In the genomic region with DNA sequence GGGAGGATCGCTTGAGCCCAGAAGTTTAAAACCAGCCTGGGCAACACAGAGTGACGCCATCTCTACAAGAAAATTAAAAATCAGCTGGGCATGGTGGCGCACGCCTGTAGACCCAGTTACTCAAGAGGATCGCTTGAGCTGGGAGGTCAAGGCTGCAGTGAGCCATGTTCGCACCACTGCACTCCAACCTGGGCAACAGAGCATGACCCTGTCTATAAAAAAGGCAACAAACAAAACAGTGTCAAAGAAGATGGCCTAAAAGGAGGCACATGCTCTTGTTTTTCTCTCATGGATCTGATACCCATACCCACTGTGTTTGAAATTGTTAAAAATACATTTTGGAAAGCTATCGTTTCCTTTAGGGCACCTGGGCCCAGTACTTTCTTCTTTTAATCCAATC, we compare ENCODE assay signal across 11 cellular contexts.
A peak's percentile ranks its signal among the peaks of the same experiment; 100 is the strongest.
DNase-seq lines count a peak whose midpoint lies in the region; ATAC-seq, FAIRE-seq and TF ChIP-seq lines count a peak whose summit lies in the region.
"Had no signal": no experiment of that assay in that cellular context is flagged by ENCODE, and none has a peak within 500 bp of the region (broad histone marks: within the 10 kb centered on the region; RNA-seq: fewer than 3 reads in every experiment).

No MANE protein-coding gene starts in this region.

- in situ Hi-C loops in mammary epithelial cell (cut with MboI; ENCODE audit: low sequenced_read_pairs in 2 of 2), result no loop called here
- in situ Hi-C loops in GM12878 (cut with MboI), result no loop called here

- H3K27ac ChIP-seq in breast epithelium, result peak overlapping the region; percentile 76 to 84
- no peak overlapping the region for H3K27ac ChIP-seq in mammary epithelial cell (ENCODE audit: insufficient read depth, low read depth, low read length)
- H3K27ac ChIP-seq in GM12878 (ENCODE audit: control insufficient read depth, insufficient read depth), result peak overlapping the region; percentile 60
- H3K27ac ChIP-seq in uterus, result peak overlapping the region; percentile 83 to 95

- H3K36me3 Mint-ChIP-seq in nephron (ENCODE audit: low read depth), result peaks cover 61% of the 10 kb centered on the region

- H3K4me2 ChIP-seq in mammary epithelial cell (ENCODE audit: insufficient read depth, low read depth, low read length) (no peak overlapping the region), GM12878 (ENCODE audit: control insufficient read depth, insufficient read depth) (peak overlapping the region; percentile 72)

- H3K9me3 Mint-ChIP-seq in nephron, result no peaks in the 10 kb centered on the region

- H3K4me1 ChIP-seq in breast epithelium (peaks cover 0 to 6% of the 10 kb centered on the region in 2 donors), mammary epithelial cell (ENCODE audit: insufficient read depth, low read length) (peaks cover 8% of the 10 kb centered on the region), GM12878 (ENCODE audit: control insufficient read depth, insufficient read depth, low read length) (peaks cover 15% of the 10 kb centered on the region), uterus (peaks cover 0 to 9% of the 10 kb centered on the region in 2 donors)

- H3K4me1 Mint-ChIP-seq in nephron, result peaks cover 27% of the 10 kb centered on the region

- H3K9ac ChIP-seq in mammary epithelial cell (ENCODE audit: insufficient read depth, low read length), result no peak overlapping the region
- H3K9ac ChIP-seq in GM12878 (ENCODE audit: control insufficient read depth, insufficient read depth, low read length), result peak overlapping the region; percentile 0; the same call in 1 of the 2 replicates

- DNase-seq in breast epithelium (ENCODE audit: low spot score in 2 of 2), result no peak
- no peak for DNase-seq in mammary epithelial cell
- no peak for DNase-seq in GM12878 (ENCODE audit: low read depth, low spot score)
- DNase-seq in uterus, result no peak
- DNase-seq in OCI-M1 (lab: John Stamatoyannopoulos, UW), result no peak
- DNase-seq in activated CD8-positive, alpha-beta memory T cell treated with anti-CD3 and anti-CD28 coated beads, Interleukin-2, amount 50 U/mL, for 48 hours, result no peak
- DNase-seq in NCI-H187 treated with DMSO at 0.1 percent for 48 hours (lab: John Stamatoyannopoulos, UW), result no peak
- DNase-seq: activated CD4-positive, CD25-positive, alpha-beta regulatory T cell treated with anti-CD3 and anti-CD28 coated beads, Interleukin-2, amount 50 U/mL, for 72 hours; cortex of kidney; GOT3 had no signal

- 96% methylated on average over 7 of the region's 7 CpGs for WGBS in mammary epithelial cell (ENCODE audit: low coverage, missing lambda C conversion rate)
- WGBS in GM12878 (ENCODE audit: insufficient coverage, insufficient replicate concordance, low lambda C conversion rate, missing lambda C conversion rate), result 63% methylated on average over 7 of the region's 7 CpGs

- FAIRE-seq in GM12878 (lab: Jason Lieb, UNC), result no peak

- H2AFZ ChIP-seq in mammary epithelial cell (ENCODE audit: low read depth, low read length), result no peak overlapping the region
- no peak overlapping the region; the same call in 1 of the 2 replicates for H2AFZ ChIP-seq in GM12878 (ENCODE audit: control insufficient read depth, low read depth, low read length)

- H3K9me3 ChIP-seq in breast epithelium (no peaks in the 10 kb centered on the region), mammary epithelial cell (replicated peaks; ENCODE audit: insufficient read depth, low read length) (no peaks in the 10 kb centered on the region), GM12878 (replicated peaks; ENCODE audit: control insufficient read depth, insufficient read depth, low read length) (no peaks in the 10 kb centered on the region), uterus (no peaks in the 10 kb centered on the region)

- no peaks in the 10 kb centered on the region for H4K20me1 ChIP-seq in mammary epithelial cell (ENCODE audit: insufficient read depth, low read length)
- no peaks in the 10 kb centered on the region for H4K20me1 ChIP-seq in GM12878 (ENCODE audit: control insufficient read depth, insufficient read depth)

- RAD21 ChIA-PET in GM12878 (lab: Charles Lee; ENCODE audit: unreplicated experiment), result interaction anchor here (1.1 to 2.6 kb wide), 6 partner anchors 16 to 100 kb away, joined by 3 to 9 read pairs (median 4); no protein-coding TSS in a partner anchor

- no peak overlapping the region for H3K4me3 Mint-ChIP-seq in nephron

- TF ChIP-seq EP300 in GM12878 (IDR thresholded peaks at IDR 0.05; ENCODE audit: borderline replicate concordance in 1 of 2, control insufficient read depth in 1 of 2, low read depth in 2 of 2, low read length in 2 of 2), result no peak

- BruUV-seq in mammary epithelial cell (replicated peaks; lab: Mats Ljungman, UMichigan), result no TSS peak
- no TSS peak for BruUV-seq in GM12878 (replicated peaks; lab: Mats Ljungman, UMichigan)

- POLR2A ChIA-PET in GM12878 (lab: Charles Lee), result interaction anchor here (1.0 kb wide), 1 partner anchor 10 kb away, joined by 3 read pairs; no protein-coding TSS in a partner anchor

- CTCF ChIA-PET in mammary epithelial cell (lab: Charles Lee; ENCODE audit: low non-redundant PET) (no interaction called here), GM12878 (lab: Yijun Ruan, JAX) (interaction anchor here (0.7 to 5.1 kb wide), 4 partner anchors 13 to 218 kb away, joined by 3 to 30 read pairs (median 3); no protein-coding TSS in a partner anchor)

- H3K79me2 ChIP-seq in mammary epithelial cell (ENCODE audit: insufficient read depth, low read length) (peaks cover 4% of the 10 kb centered on the region), GM12878 (ENCODE audit: control insufficient read depth, insufficient read depth, low read length) (peaks cover 2% of the 10 kb centered on the region)

- H3K27me3 ChIP-seq in breast epithelium, result no peaks in the 10 kb centered on the region
- H3K27me3 ChIP-seq in mammary epithelial cell (ENCODE audit: insufficient read depth, low read length), result no peaks in the 10 kb centered on the region
- H3K27me3 ChIP-seq in GM12878 (replicated peaks in 1 of 2; ENCODE audit: control insufficient read depth in 2 of 2, insufficient read depth in 2 of 2, low read length in 1 of 2), result no peaks in the 10 kb centered on the region
- H3K27me3 ChIP-seq in uterus, result no peaks in the 10 kb centered on the region

- H3K4me3 ChIP-seq in breast epithelium (peak overlapping the region in 1 of 3 donors; percentile 10), mammary epithelial cell (replicated peaks in 1 of 3; ENCODE audit: insufficient read depth in 1 of 3, low read depth in 2 of 3, low read length in 3 of 3) (no peak overlapping the region), GM12878 (peak overlapping the region; percentile 52; the same call in 1 of the 2 replicates), uterus (peak overlapping the region in 1 of 2 donors; percentile 23)

- ATAC-seq in GM12878, result peak; percentile 39

- SMC1A ChIA-PET in GM12878 (lab: Charles Lee; ENCODE audit: uncharacterized antibody, unreplicated experiment), result interaction anchor here (1.1 to 2.7 kb wide), 12 partner anchors 18 to 170 kb away, joined by 3 to 12 read pairs (median 4); no protein-coding TSS in a partner anchor

- dilution Hi-C loops in mammary epithelial cell (cut with HindIII; ENCODE audit: low sequenced_read_pairs), result no loop called here

- H3K27me3 Mint-ChIP-seq in nephron (ENCODE audit: low read depth), result no peaks in the 10 kb centered on the region

- no peaks in the 10 kb centered on the region for H3K36me3 ChIP-seq in breast epithelium
- H3K36me3 ChIP-seq in mammary epithelial cell (ENCODE audit: insufficient read depth, low read length), result no peaks in the 10 kb centered on the region
- peaks cover 0 to 3% of the 10 kb centered on the region in 2 experiments; a peak in 2 of 4 replicates for H3K36me3 ChIP-seq in GM12878 (ENCODE audit: control insufficient read depth in 2 of 2, insufficient read depth in 2 of 2, low read length in 1 of 2)
- H3K36me3 ChIP-seq in uterus, result no peaks in the 10 kb centered on the region

- intact Hi-C loops in breast epithelium (cut with DNase I; ENCODE audit: low total_unique reads), result no loop called here
- intact Hi-C loops in mammary epithelial cell (cut with micrococcal nuclease), result no loop called here
- intact Hi-C loops in GM12878 (cut with micrococcal nuclease; ENCODE audit: unreplicated experiment), result no loop called here
- intact Hi-C loops in uterus (cut with DNase I; ENCODE audit: low total_unique reads), result no loop called here

- TF ChIP-seq POLR2A in breast epithelium (IDR thresholded peaks at IDR 0.05), result no peak
- TF ChIP-seq POLR2A in GM12878 (IDR thresholded peaks at IDR 0.05; ENCODE audit: low read depth, low read length), result no peak
- no peak for TF ChIP-seq POLR2A in uterus (IDR thresholded peaks at IDR 0.05)

- no peak for TF ChIP-seq CTCF in breast epithelium (IDR thresholded peaks at IDR 0.05)
- no peak for TF ChIP-seq CTCF in mammary epithelial cell (conservative IDR thresholded peaks at IDR 0.05 in 1 of 2, IDR thresholded peaks at IDR 0.05 in 1 of 2; ENCODE audit: extremely low read depth in 1 of 2, insufficient read depth in 1 of 2, low read depth in 1 of 2, low read length in 2 of 2)
- no peak for TF ChIP-seq CTCF in GM12878 (IDR thresholded peaks at IDR 0.05 in 2 of 3, conservative IDR thresholded peaks at IDR 0.05 in 1 of 3; ENCODE audit: control insufficient read depth in 2 of 3, extremely low read depth in 1 of 3, insufficient read depth in 1 of 3, low read depth in 3 of 3, low read length in 3 of 3)
- no peak for TF ChIP-seq CTCF in nephron (IDR thresholded peaks at IDR 0.05; ENCODE audit: unreplicated experiment in 3 of 3)
- no peak for TF ChIP-seq CTCF in uterus (IDR thresholded peaks at IDR 0.05)

- H3K27ac Mint-ChIP-seq in nephron, result peak overlapping the region; percentile 73 to 92 (median 89)

- TF ChIP-seq RAD21 in GM12878 (IDR thresholded peaks at IDR 0.05; ENCODE audit: insufficient read depth, low read depth, low read length), result no peak

TF ChIP-seq in GM12878, 131 proteins besides CTCF, POLR2A, EP300 and RAD21:
- TF ChIP-seq JUNB (IDR thresholded peaks at IDR 0.05), result no peak
- peak; percentile 84; the same call in 1 of the 2 replicates for TF ChIP-seq PAX5 (IDR thresholded peaks at IDR 0.05; ENCODE audit: borderline replicate concordance, low read depth, low read length)
TF ChIP-seq in GM12878: peak in this region for 1.
